1 cellular context compared by ENCODE assay signal in genomic region chr16:58829096-58829495, GRCh38.
TF ChIP-seq lines count a peak whose summit lies in the region.

No MANE protein-coding gene starts in this region.

TF ChIP-seq in H1, 55 proteins besides CTCF, POLR2A, EP300 and RAD21 (continued from another document):
- no peak for TF ChIP-seq CHD7 (IDR thresholded peaks at IDR 0.05; ENCODE audit: insufficient replicate concordance, low read length)
- TF ChIP-seq TAF1 (IDR thresholded peaks at IDR 0.05; ENCODE audit: low read depth, low read length): no peak
- TF ChIP-seq NRF1 (IDR thresholded peaks at IDR 0.05; ENCODE audit: low read depth, low read length): no peak
- TF ChIP-seq MAX (IDR thresholded peaks at IDR 0.05): no peak
- TF ChIP-seq ATF2 (IDR thresholded peaks at IDR 0.05; ENCODE audit: low read length): no peak
- no peak for TF ChIP-seq BCL11A (IDR thresholded peaks at IDR 0.05; ENCODE audit: low read depth in 2 of 2, low read length in 2 of 2)
- TF ChIP-seq SP1 (IDR thresholded peaks at IDR 0.05; ENCODE audit: low read depth, low read length): no peak
- TF ChIP-seq CHD2 (IDR thresholded peaks at IDR 0.05; ENCODE audit: low read length): no peak
- no peak for TF ChIP-seq GTF2F1 (IDR thresholded peaks at IDR 0.05; ENCODE audit: borderline replicate concordance, low read depth, low read length)
- no peak for TF ChIP-seq FOSL1 (IDR thresholded peaks at IDR 0.05; ENCODE audit: insufficient read depth, low read depth, low read length)
- TF ChIP-seq KDM5A (IDR thresholded peaks at IDR 0.05; ENCODE audit: low read length): no peak
- TF ChIP-seq YY1 (IDR thresholded peaks at IDR 0.05; ENCODE audit: low read depth, low read length): no peak
- TF ChIP-seq KDM1A (IDR thresholded peaks at IDR 0.05; ENCODE audit: borderline replicate concordance, low read length): no peak
- TF ChIP-seq USF2 (IDR thresholded peaks at IDR 0.05; ENCODE audit: low read length): no peak
